1 cellular context compared by ENCODE assay signal in the genomic region with DNA sequence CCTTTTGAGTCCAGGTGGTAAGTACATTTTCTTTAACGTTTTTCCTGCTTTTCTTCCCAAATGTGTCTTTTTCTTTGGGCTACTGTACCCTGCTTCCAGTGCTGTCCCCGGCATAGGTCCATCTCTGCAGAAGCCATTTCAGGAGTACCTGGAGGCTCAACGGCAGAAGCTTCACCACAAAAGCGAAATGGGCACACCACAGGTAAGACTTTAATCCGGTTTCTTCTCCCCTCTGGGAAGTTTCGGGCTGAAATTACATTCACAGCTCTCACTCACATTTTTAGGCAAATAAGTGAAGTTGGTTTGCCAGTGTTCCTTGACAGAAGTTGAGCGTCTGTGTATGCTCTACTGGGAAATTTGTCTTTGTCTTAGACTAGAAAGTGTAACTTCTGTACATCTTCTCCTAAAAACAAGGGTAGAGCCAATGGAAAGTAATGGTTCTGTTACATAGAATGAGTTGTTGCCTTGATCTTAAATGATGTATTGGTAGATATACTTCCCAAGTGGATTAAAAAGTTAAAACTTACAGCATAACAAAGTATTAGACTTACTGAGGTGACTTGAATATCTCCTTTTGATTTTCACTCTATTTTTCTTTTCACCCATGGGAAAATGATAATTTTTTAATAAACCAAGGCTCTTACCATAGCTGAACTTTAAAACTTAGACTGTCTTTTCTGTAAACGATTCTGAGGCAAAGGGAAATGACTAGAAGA.
TF ChIP-seq lines count a peak whose summit lies in the region.

No MANE protein-coding gene starts in this region.

TF ChIP-seq in H1, 55 proteins besides CTCF, POLR2A, EP300 and RAD21 (continued from another document):
- TF ChIP-seq CTBP2 (IDR thresholded peaks at IDR 0.05; ENCODE audit: borderline replicate concordance, insufficient read depth, insufficient read length, low read length), result no peak
- TF ChIP-seq CREB1 (IDR thresholded peaks at IDR 0.05), result 0 out of 2 replicates have a peak, but pooled peaks have one; percentile 7
- peak; percentile 95; the same call in 1 of the 2 replicates for TF ChIP-seq CHD1 (IDR thresholded peaks at IDR 0.05; ENCODE audit: low read depth, low read length)
- peak; percentile 93 for TF ChIP-seq TAF7 (optimal IDR thresholded peaks at IDR 0.05; ENCODE audit: borderline replicate concordance, low read depth, low read length)
- TF ChIP-seq, protein P1, sequence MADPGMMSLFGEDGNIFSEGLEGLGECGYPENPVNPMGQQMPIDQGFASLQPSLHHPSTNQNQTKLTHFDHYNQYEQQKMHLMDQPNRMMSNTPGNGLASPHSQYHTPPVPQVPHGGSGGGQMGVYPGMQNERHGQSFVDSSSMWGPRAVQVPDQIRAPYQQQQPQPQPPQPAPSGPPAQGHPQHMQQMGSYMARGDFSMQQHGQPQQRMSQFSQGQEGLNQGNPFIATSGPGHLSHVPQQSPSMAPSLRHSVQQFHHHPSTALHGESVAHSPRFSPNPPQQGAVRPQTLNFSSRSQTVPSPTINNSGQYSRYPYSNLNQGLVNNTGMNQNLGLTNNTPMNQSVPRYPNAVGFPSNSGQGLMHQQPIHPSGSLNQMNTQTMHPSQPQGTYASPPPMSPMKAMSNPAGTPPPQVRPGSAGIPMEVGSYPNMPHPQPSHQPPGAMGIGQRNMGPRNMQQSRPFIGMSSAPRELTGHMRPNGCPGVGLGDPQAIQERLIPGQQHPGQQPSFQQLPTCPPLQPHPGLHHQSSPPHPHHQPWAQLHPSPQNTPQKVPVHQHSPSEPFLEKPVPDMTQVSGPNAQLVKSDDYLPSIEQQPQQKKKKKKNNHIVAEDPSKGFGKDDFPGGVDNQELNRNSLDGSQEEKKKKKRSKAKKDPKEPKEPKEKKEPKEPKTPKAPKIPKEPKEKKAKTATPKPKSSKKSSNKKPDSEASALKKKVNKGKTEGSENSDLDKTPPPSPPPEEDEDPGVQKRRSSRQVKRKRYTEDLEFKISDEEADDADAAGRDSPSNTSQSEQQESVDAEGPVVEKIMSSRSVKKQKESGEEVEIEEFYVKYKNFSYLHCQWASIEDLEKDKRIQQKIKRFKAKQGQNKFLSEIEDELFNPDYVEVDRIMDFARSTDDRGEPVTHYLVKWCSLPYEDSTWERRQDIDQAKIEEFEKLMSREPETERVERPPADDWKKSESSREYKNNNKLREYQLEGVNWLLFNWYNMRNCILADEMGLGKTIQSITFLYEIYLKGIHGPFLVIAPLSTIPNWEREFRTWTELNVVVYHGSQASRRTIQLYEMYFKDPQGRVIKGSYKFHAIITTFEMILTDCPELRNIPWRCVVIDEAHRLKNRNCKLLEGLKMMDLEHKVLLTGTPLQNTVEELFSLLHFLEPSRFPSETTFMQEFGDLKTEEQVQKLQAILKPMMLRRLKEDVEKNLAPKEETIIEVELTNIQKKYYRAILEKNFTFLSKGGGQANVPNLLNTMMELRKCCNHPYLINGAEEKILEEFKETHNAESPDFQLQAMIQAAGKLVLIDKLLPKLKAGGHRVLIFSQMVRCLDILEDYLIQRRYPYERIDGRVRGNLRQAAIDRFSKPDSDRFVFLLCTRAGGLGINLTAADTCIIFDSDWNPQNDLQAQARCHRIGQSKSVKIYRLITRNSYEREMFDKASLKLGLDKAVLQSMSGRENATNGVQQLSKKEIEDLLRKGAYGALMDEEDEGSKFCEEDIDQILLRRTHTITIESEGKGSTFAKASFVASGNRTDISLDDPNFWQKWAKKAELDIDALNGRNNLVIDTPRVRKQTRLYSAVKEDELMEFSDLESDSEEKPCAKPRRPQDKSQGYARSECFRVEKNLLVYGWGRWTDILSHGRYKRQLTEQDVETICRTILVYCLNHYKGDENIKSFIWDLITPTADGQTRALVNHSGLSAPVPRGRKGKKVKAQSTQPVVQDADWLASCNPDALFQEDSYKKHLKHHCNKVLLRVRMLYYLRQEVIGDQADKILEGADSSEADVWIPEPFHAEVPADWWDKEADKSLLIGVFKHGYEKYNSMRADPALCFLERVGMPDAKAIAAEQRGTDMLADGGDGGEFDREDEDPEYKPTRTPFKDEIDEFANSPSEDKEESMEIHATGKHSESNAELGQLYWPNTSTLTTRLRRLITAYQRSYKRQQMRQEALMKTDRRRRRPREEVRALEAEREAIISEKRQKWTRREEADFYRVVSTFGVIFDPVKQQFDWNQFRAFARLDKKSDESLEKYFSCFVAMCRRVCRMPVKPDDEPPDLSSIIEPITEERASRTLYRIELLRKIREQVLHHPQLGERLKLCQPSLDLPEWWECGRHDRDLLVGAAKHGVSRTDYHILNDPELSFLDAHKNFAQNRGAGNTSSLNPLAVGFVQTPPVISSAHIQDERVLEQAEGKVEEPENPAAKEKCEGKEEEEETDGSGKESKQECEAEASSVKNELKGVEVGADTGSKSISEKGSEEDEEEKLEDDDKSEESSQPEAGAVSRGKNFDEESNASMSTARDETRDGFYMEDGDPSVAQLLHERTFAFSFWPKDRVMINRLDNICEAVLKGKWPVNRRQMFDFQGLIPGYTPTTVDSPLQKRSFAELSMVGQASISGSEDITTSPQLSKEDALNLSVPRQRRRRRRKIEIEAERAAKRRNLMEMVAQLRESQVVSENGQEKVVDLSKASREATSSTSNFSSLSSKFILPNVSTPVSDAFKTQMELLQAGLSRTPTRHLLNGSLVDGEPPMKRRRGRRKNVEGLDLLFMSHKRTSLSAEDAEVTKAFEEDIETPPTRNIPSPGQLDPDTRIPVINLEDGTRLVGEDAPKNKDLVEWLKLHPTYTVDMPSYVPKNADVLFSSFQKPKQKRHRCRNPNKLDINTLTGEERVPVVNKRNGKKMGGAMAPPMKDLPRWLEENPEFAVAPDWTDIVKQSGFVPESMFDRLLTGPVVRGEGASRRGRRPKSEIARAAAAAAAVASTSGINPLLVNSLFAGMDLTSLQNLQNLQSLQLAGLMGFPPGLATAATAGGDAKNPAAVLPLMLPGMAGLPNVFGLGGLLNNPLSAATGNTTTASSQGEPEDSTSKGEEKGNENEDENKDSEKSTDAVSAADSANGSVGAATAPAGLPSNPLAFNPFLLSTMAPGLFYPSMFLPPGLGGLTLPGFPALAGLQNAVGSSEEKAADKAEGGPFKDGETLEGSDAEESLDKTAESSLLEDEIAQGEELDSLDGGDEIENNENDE (IDR thresholded peaks at IDR 0.05; ENCODE audit: insufficient replicate concordance, low read length), result no peak
TF ChIP-seq in H1: peak in this region for 4.
